Comparison of ENCODE assay signal across 29 cellular contexts in genomic region chr4:76883147-76883546, GRCh38. TPM values are rescaled to one million over a fixed set of nuclear protein-coding genes. Genes with fewer than 3 reads are reported as not detected.
DNase-seq lines count a peak whose midpoint lies in the region; ATAC-seq, FAIRE-seq and TF ChIP-seq lines count a peak whose summit lies in the region.
"Had no signal": no experiment of that assay in that cellular context is flagged by ENCODE, and none has a peak within 500 bp of the region (broad histone marks: within the 10 kb centered on the region; RNA-seq: fewer than 3 reads in every experiment).

No MANE protein-coding gene starts in this region.

- H3K27ac ChIP-seq in endothelial cell of umbilical vein (ENCODE audit: insufficient read depth, low read depth, low read length) = peak overlapping the region; percentile 36
- no peak overlapping the region for H3K27ac ChIP-seq in HepG2 (ENCODE audit: extremely low read length, insufficient read depth, low read length)
- H3K27ac ChIP-seq: C4-2B, coronary artery, psoas muscle, suprapubic skin, uterus had no signal

- BruUV-seq in endothelial cell of umbilical vein (replicated peaks; lab: Mats Ljungman, UMichigan) (no TSS peak), HepG2 (replicated peaks; lab: Mats Ljungman, UMichigan) (no TSS peak)

- CTCF ChIA-PET in endothelial cell of umbilical vein (lab: Charles Lee) = no interaction called here
- CTCF ChIA-PET in HepG2 (lab: Yijun Ruan, JAX; ENCODE audit: low intra/inter-chr PET ratio, low total read pairs) = no interaction called here

- in situ Hi-C loops in HepG2 (cut with HindIII; ENCODE audit: extremely low pct_ligation_motif_present, low pct_unique_long_range_greater_than_20kb) = no loop called here

- TF ChIP-seq EP300 in HepG2 (IDR thresholded peaks at IDR 0.05; ENCODE audit: low read depth in 2 of 2, low read length in 2 of 2) = no peak
- no peak for TF ChIP-seq EP300 in HepG2 (CRISPR knock-in tag; IDR thresholded peaks at IDR 0.05; ENCODE audit: borderline replicate concordance)

- H3K4me1 ChIP-seq in endothelial cell of umbilical vein (ENCODE audit: control insufficient read depth, extremely low read depth, insufficient read depth, low read length) (peaks cover 7% of the 10 kb centered on the region), HepG2 (ENCODE audit: insufficient read depth, low read length) (no peaks in the 10 kb centered on the region)
- H3K4me1 ChIP-seq: HAP-1, psoas muscle, suprapubic skin, uterus had no signal

- TF ChIP-seq CTCF in endothelial cell of umbilical vein (IDR thresholded peaks at IDR 0.05; ENCODE audit: extremely low read depth in 1 of 2, insufficient read depth in 1 of 2, low read depth in 1 of 2, low read length in 2 of 2) = no peak
- TF ChIP-seq CTCF in osteocyte (IDR thresholded peaks at IDR 0.05) = no peak
- no peak for TF ChIP-seq CTCF in HepG2 (CRISPR knock-in tag; IDR thresholded peaks at IDR 0.05)

- H4K20me1 ChIP-seq in endothelial cell of umbilical vein (replicated peaks; ENCODE audit: control insufficient read depth, extremely low read depth, insufficient read depth, low read length) (no peaks in the 10 kb centered on the region), HepG2 (ENCODE audit: insufficient read depth, low read length) (no peaks in the 10 kb centered on the region)

- dilution Hi-C loops in endothelial cell of umbilical vein (cut with MboI; ENCODE audit: extremely low pct_ligation_motif_present, low sequenced_read_pairs) = no loop called here

- 47% methylated on average over 8 of the region's 8 CpGs for WGBS in HepG2 (ENCODE audit: low lambda C conversion rate)

- no peak overlapping the region for H2AFZ ChIP-seq in endothelial cell of umbilical vein (ENCODE audit: low read depth, low read length)
- no peak overlapping the region for H2AFZ ChIP-seq in HepG2 (ENCODE audit: low read length)

- no peak for TF ChIP-seq POLR2A in endothelial cell of umbilical vein (IDR thresholded peaks at IDR 0.05; ENCODE audit: low read depth, low read length)
- TF ChIP-seq POLR2A in HepG2 (IDR thresholded peaks at IDR 0.05; ENCODE audit: insufficient read depth in 1 of 2, low read depth in 2 of 2, low read length in 2 of 2) = no peak

- H3K36me3 Mint-ChIP-seq in osteocyte (ENCODE audit: unreplicated experiment) = no peaks in the 10 kb centered on the region
- H3K36me3 Mint-ChIP-seq: IgD-negative memory B cell; stimulated activated effector memory CD8-positive, alpha-beta T cell treated with anti-CD3 and anti-CD28 coated beads, Interleukin-12 subunit alpha, Interleukin-12 subunit beta, amount 100 ng/mL, for 72 hours had no signal

- DNase-seq in EH (ENCODE audit: low read depth) (peak; percentile 80), amniotic epithelial cell (ENCODE audit: low read depth) (peak; percentile 18), endothelial cell of umbilical vein (ENCODE audit: low read depth, low spot score) (peak; percentile 91), osteocyte (ENCODE audit: extremely low spot score, unreplicated experiment) (no peak), HepG2 (ENCODE audit: low spot score) (no peak), HT-29 (ENCODE audit: low spot score) (no peak)
- no peak for DNase-seq in stimulated activated naive CD8-positive, alpha-beta T cell treated with anti-CD3 and anti-CD28 coated beads, Interleukin-15, Interleukin-2, amounts not matched to agents 100 U/mL and 50 U/mL, for 24 hours
- DNase-seq in activated CD4-positive, alpha-beta T cell treated with anti-CD3 and anti-CD28 coated beads for 4 hours = no peak
- DNase-seq: activated CD4-positive, alpha-beta T cell treated with anti-CD3 and anti-CD28 coated beads for 1 hour; activated CD8-positive, alpha-beta memory T cell treated with anti-CD3 and anti-CD28 coated beads for 24 hours; activated gamma-delta T cell treated with Interleukin-2 at 50 U/mL for 16 hours; activated naive CD8-positive, alpha-beta T cell treated with anti-CD3 and anti-CD28 coated beads, Interleukin-2, amount 50 U/mL, for 24 hours; activated T-cell treated with anti-CD3 and anti-CD28 coated beads, Interleukin-2, amount 50 U/mL, for 1 hour; kidney glomerular epithelial cell; NCI-H1105 treated with DMSO at 0.1 percent for 48 hours; NCI-H2081; NCI-H82; psoas muscle; SHP77; small intestine; T1000; uterus had no signal

- no peak overlapping the region for H3K9ac ChIP-seq in endothelial cell of umbilical vein (replicated peaks; ENCODE audit: extremely low read depth, insufficient read depth, low read length)
- no peak overlapping the region for H3K9ac ChIP-seq in HepG2 (ENCODE audit: insufficient read depth, low read depth, low read length)

- H3K9me3 Mint-ChIP-seq in osteocyte (ENCODE audit: unreplicated experiment) = no peaks in the 10 kb centered on the region
- H3K9me3 Mint-ChIP-seq: activated naive CD8-positive, alpha-beta T cell treated with anti-CD3 and anti-CD28 coated beads, Interleukin-2, amount 50 U/mL, for 24 hours; stimulated activated effector memory CD8-positive, alpha-beta T cell treated with anti-CD3 and anti-CD28 coated beads, Interleukin-12 subunit alpha, Interleukin-12 subunit beta, amount 100 ng/mL, for 72 hours had no signal

- TF ChIP-seq RAD21 in HepG2 (CRISPR knock-in tag; IDR thresholded peaks at IDR 0.05) = no peak

- H3K79me2 ChIP-seq in endothelial cell of umbilical vein (ENCODE audit: control insufficient read depth, insufficient read depth, low read length) = no peaks in the 10 kb centered on the region
- no peaks in the 10 kb centered on the region for H3K79me2 ChIP-seq in HepG2 (ENCODE audit: insufficient read depth, low read length)

- H3K27me3 ChIP-seq in endothelial cell of umbilical vein (ENCODE audit: control insufficient read depth in 2 of 2, insufficient read depth in 2 of 2, low read length in 2 of 2) = no peaks in the 10 kb centered on the region
- H3K27me3 ChIP-seq in HepG2 (ENCODE audit: control insufficient read depth in 1 of 2, insufficient read depth in 2 of 2, low read length in 2 of 2) = no peaks in the 10 kb centered on the region
- H3K27me3 ChIP-seq: suprapubic skin, uterus had no signal

- intact Hi-C loops in endothelial cell of umbilical vein (cut with micrococcal nuclease) (loop anchor here (2.0 to 5.0 kb wide), 2 partner anchors 66 to 111 kb away; partner anchors contain the start of gene SEPTIN11), HepG2 (cut with micrococcal nuclease; ENCODE audit: unreplicated experiment) (no loop called here)

- no peaks in the 10 kb centered on the region for H3K36me3 ChIP-seq in endothelial cell of umbilical vein (ENCODE audit: control insufficient read depth in 2 of 2, extremely low read depth in 1 of 2, insufficient read depth in 2 of 2, low read length in 2 of 2)
- H3K36me3 ChIP-seq in HepG2 (replicated peaks in 1 of 2; ENCODE audit: control insufficient read depth in 1 of 2, insufficient read depth in 2 of 2, low read length in 2 of 2) = no peaks in the 10 kb centered on the region
- H3K36me3 ChIP-seq: HAP-1, suprapubic skin, uterus had no signal

- POLR2A ChIA-PET in endothelial cell of umbilical vein (lab: Charles Lee) (no interaction called here), HepG2 (lab: Yijun Ruan, JAX) (no interaction called here)

- H3K27me3 Mint-ChIP-seq in osteocyte (ENCODE audit: unreplicated experiment) = no peaks in the 10 kb centered on the region

- no peak overlapping the region for H3K4me2 ChIP-seq in endothelial cell of umbilical vein (ENCODE audit: insufficient read depth, low read length)
- H3K4me2 ChIP-seq in HepG2 (ENCODE audit: low read depth, low read length) = no peak overlapping the region

- H3K9me3 ChIP-seq in endothelial cell of umbilical vein (replicated peaks; ENCODE audit: control insufficient read depth, insufficient read depth, low read length) = no peaks in the 10 kb centered on the region
- H3K9me3 ChIP-seq in HepG2 (ENCODE audit: low read length) = no peaks in the 10 kb centered on the region
- H3K9me3 ChIP-seq: HAP-1, psoas muscle, suprapubic skin, uterus had no signal

- no peaks in the 10 kb centered on the region for H3K9me1 ChIP-seq in endothelial cell of umbilical vein (replicated peaks; ENCODE audit: control insufficient read depth, extremely low read depth, insufficient read depth, low read length)

- H3K4me3 Mint-ChIP-seq in osteocyte (ENCODE audit: unreplicated experiment) = no peak overlapping the region
- H3K4me3 Mint-ChIP-seq: activated naive CD8-positive, alpha-beta T cell treated with anti-CD3 and anti-CD28 coated beads, Interleukin-2, amount 50 U/mL, for 24 hours; IgD-negative memory B cell; stimulated activated effector memory CD8-positive, alpha-beta T cell treated with anti-CD3 and anti-CD28 coated beads, Interleukin-12 subunit alpha, Interleukin-12 subunit beta, amount 100 ng/mL, for 72 hours had no signal

- no peak for ATAC-seq in HepG2
- no peak for ATAC-seq in stimulated activated naive CD8-positive, alpha-beta T cell treated with anti-CD3 and anti-CD28 coated beads, Interleukin-15, Interleukin-2, amounts not matched to agents 100 U/mL and 50 U/mL, for 24 hours
- ATAC-seq: activated naive CD8-positive, alpha-beta T cell treated with anti-CD3 and anti-CD28 coated beads, Interleukin-2, amount 50 U/mL, for 24 hours; psoas muscle; stimulated activated effector memory CD8-positive, alpha-beta T cell treated with anti-CD3 and anti-CD28 coated beads, Interleukin-12 subunit alpha, Interleukin-12 subunit beta, amount 100 ng/mL, for 72 hours had no signal

- peaks cover 12% of the 10 kb centered on the region for H3K4me1 Mint-ChIP-seq in osteocyte (ENCODE audit: unreplicated experiment)
- H3K4me1 Mint-ChIP-seq: activated naive CD8-positive, alpha-beta T cell treated with anti-CD3 and anti-CD28 coated beads, Interleukin-2, amount 50 U/mL, for 24 hours; IgD-negative memory B cell; stimulated activated effector memory CD8-positive, alpha-beta T cell treated with anti-CD3 and anti-CD28 coated beads, Interleukin-12 subunit alpha, Interleukin-12 subunit beta, amount 100 ng/mL, for 72 hours had no signal

- H3K4me3 ChIP-seq in endothelial cell of umbilical vein (replicated peaks in 1 of 3; ENCODE audit: insufficient read depth in 1 of 3, low read depth in 1 of 3, low read length in 3 of 3) (no peak overlapping the region), HepG2 (replicated peaks in 1 of 3; ENCODE audit: insufficient read depth in 1 of 3, low read depth in 2 of 3, low read length in 3 of 3) (no peak overlapping the region)
- H3K4me3 ChIP-seq: coronary artery, HAP-1, lung, psoas muscle, suprapubic skin, uterus had no signal

- H3K27ac Mint-ChIP-seq in osteocyte (ENCODE audit: unreplicated experiment) = peak overlapping the region; percentile 63
- H3K27ac Mint-ChIP-seq: activated naive CD8-positive, alpha-beta T cell treated with anti-CD3 and anti-CD28 coated beads, Interleukin-2, amount 50 U/mL, for 24 hours; IgD-negative memory B cell; stimulated activated effector memory CD8-positive, alpha-beta T cell treated with anti-CD3 and anti-CD28 coated beads, Interleukin-12 subunit alpha, Interleukin-12 subunit beta, amount 100 ng/mL, for 72 hours had no signal

- FAIRE-seq in endothelial cell of umbilical vein (lab: Jason Lieb, UNC) (peak; percentile 28), HepG2 (lab: Jason Lieb, UNC) (no peak)
- FAIRE-seq: small intestine had no signal

RNA-seq across cellular contexts. Expression of gene SOWAHB, which starts 14.8 kb away (rescaled TPM):
- not detected in 2 replicates for total RNA-seq in endothelial cell of umbilical vein
- not detected in 2 replicates for polyA plus RNA-seq in endothelial cell of umbilical vein
- polyA plus RNA-seq in endothelial cell of umbilical vein (2011; cell fraction: cytosol; rRNA removed) = not detected in 2 replicates
- polyA plus RNA-seq in endothelial cell of umbilical vein (2011; cell fraction: nucleus; rRNA removed) = not detected in 2 replicates
- polyA plus RNA-seq in endothelial cell of umbilical vein (2012) = not detected in 2 replicates
- 0.27 TPM in 1 of 2 replicates, not detected in the other for polyA minus RNA-seq in endothelial cell of umbilical vein
- not detected for polyA minus RNA-seq in endothelial cell of umbilical vein (2011; cell fraction: cytosol; rRNA and poly(A)+ RNA removed)
- polyA minus RNA-seq in endothelial cell of umbilical vein (2011; cell fraction: nucleus; rRNA and poly(A)+ RNA removed) = not detected in 2 replicates
- total RNA-seq in osteocyte = 0.75 and 0.91 TPM in 2 replicates
- total RNA-seq in HepG2 (2016; rRNA removed; fragmentation: Illumina TruSeq; extraction: Trizol) = 0.27 and 0.51 TPM in 2 replicates
- not detected in 2 replicates for total RNA-seq in HepG2 (2016; cell fraction: cytosol; rRNA removed; fragmentation: Illumina TruSeq; extraction: Trizol; ENCODE audit: low read depth)
- total RNA-seq in HepG2 (2016; cell fraction: insoluble cytoplasmic fraction; rRNA removed; fragmentation: Illumina TruSeq; extraction: Trizol) = 0.49 and 0.69 TPM in 2 replicates
- 0.22 and 0.28 TPM in 2 replicates for total RNA-seq in HepG2 (2016; cell fraction: membrane; rRNA removed; fragmentation: Illumina TruSeq; extraction: Trizol)
- total RNA-seq in HepG2 (2016; cell fraction: nucleus; rRNA removed; fragmentation: Illumina TruSeq; extraction: Trizol) = 0.41 and 0.56 TPM in 2 replicates
- 0.12 and 0.24 TPM in 2 replicates for polyA plus RNA-seq in HepG2 (2011; rRNA removed)
- 0.08 and 0.26 TPM in 2 replicates for polyA plus RNA-seq in HepG2 (2011; cell fraction: cytosol; rRNA removed)
- polyA plus RNA-seq in HepG2 (2011; cell fraction: nucleus; rRNA removed) = 0.28 and 0.29 TPM in 2 replicates
- polyA plus RNA-seq in HepG2 (2012) = 0.05 and 0.08 TPM in 2 replicates
- not detected in 2 replicates for polyA plus RNA-seq in HepG2 (2016; cell fraction: cytosol; fragmentation: Illumina TruSeq; extraction: Trizol; ENCODE audit: low read depth)
- 0.24 and 0.35 TPM in 2 replicates for polyA plus RNA-seq in HepG2 (2016; cell fraction: insoluble cytoplasmic fraction; fragmentation: Illumina TruSeq; extraction: Trizol; ENCODE audit: low read depth)
- 0.06 TPM in 1 of 2 replicates, not detected in the other for polyA plus RNA-seq in HepG2 (2016; cell fraction: membrane; fragmentation: Illumina TruSeq; extraction: Trizol; ENCODE audit: low read depth)
- polyA plus RNA-seq in HepG2 (2016; cell fraction: nucleus; fragmentation: Illumina TruSeq; extraction: Trizol; ENCODE audit: insufficient read depth, low read depth) = 0.23 and 0.32 TPM in 2 replicates
- polyA minus RNA-seq in HepG2 (2011; rRNA and poly(A)+ RNA removed; ENCODE audit: low replicate concordance) = 0.20 TPM in 1 of 2 replicates, not detected in the other
- polyA minus RNA-seq in HepG2 (2011; cell fraction: cytosol; rRNA and poly(A)+ RNA removed) = 0.44 and 0.49 TPM in 2 replicates
- polyA minus RNA-seq in HepG2 (2011; cell fraction: nucleus; rRNA and poly(A)+ RNA removed) = 0.26 and 0.75 TPM in 2 replicates
- 48.2 and 50.8 TPM in 2 replicates for total RNA-seq in HT-29 (2014; rRNA removed; shearing (Covaris generic))
- polyA plus RNA-seq: IgD-negative memory B cell had no signal

Comparison
In these comparisons a context has a peak if more than half of its experiments do, and no peak if none do; other contexts are left out.
1. DNase-seq: peak in EH (single experiment), amniotic epithelial cell (single experiment) and endothelial cell of umbilical vein (single experiment); none in osteocyte (single experiment), HepG2 (single experiment), HT-29 (single experiment), stimulated activated naive CD8-positive, alpha-beta T cell treated with anti-CD3 and anti-CD28 coated beads, Interleukin-15, Interleukin-2, amounts not matched to agents 100 U/mL and 50 U/mL, for 24 hours (single experiment) and activated CD4-positive, alpha-beta T cell treated with anti-CD3 and anti-CD28 coated beads for 4 hours (0 of 2).
2. RNA of gene SOWAHB, which starts 14.8 kb away (total RNA-seq): 48.2 to 50.8 TPM in HT-29; 0.75 to 0.91 TPM in osteocyte, 0.22 to 0.69 TPM in HepG2 and not detected in endothelial cell of umbilical vein; every median in the first group is over 10 times any median in the second.